Comparison of ENCODE assay signal across 38 cellular contexts in the genomic region with DNA sequence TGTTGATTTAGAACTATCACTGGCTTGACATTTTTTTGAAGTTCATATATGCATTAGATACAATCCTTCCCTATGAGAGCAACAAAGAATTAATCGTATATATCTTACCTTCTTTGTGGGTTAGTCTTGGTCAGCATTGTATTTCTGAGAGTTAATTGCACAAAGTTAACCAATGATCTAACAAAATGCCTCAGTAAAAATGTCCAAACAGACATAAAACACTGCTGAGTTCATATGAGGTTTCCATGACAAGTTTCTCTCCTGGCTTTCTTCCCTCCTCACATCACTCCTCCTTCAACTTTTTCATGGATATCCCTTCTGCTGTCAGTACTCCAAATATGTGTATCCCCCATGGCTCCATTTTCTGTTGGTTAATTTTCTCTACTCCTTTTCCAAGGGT. TPM values are rescaled to one million over a fixed set of nuclear protein-coding genes. Genes with fewer than 3 reads are reported as not detected.
"Had no signal": no experiment of that assay in that cellular context is flagged by ENCODE, and none has a peak within 500 bp of the region (broad histone marks: within the 10 kb centered on the region; RNA-seq: fewer than 3 reads in every experiment).

No MANE protein-coding gene starts in this region.

- H3K27ac Mint-ChIP-seq: activated B cell treated with CpG ODN at 0.5 μM for 24 hours; activated CD4-positive, alpha-beta memory T cell treated with anti-CD3 and anti-CD28 coated beads for 36 hours; activated CD4-positive, alpha-beta T cell treated with anti-CD3 and anti-CD28 coated beads, Interleukin-2, amount 10 ng/mL, durations not matched to agents 24 days and 14 days; activated CD8-positive, alpha-beta T cell treated with anti-CD3 and anti-CD28 coated beads for 36 hours; activated naive CD4-positive, alpha-beta T cell treated with anti-CD3 and anti-CD28 coated beads for 36 hours; activated naive CD4-positive, alpha-beta T cell treated with anti-CD3 and anti-CD28 coated beads, Interleukin-2, amount 50 U/mL, for 72 hours; activated naive CD8-positive, alpha-beta T cell treated with anti-CD3 and anti-CD28 coated beads, Interleukin-2, amount 10 ng/mL, durations not matched to agents 7 days and 5 days; activated naive CD8-positive, alpha-beta T cell treated with anti-CD3 and anti-CD28 coated beads, Interleukin-2, amount 50 U/mL, for 24 hours; activated T-cell treated with anti-CD3 and anti-CD28 coated beads, Interleukin-2, amount 50 U/mL, for 72 hours; activated T-helper 1 cell treated with anti-CD3 and anti-CD28 coated beads, Interleukin-12 subunit alpha, Interleukin-12 subunit beta, Interleukin-2, Interleukin-4 antibody, amounts not matched to agents 30 ng/mL and 10 ng/mL and 1 ng/mL, durations not matched to agents 14 hours and 24 hours and 36 hours; activated T-helper 17 cell treated with anti-CD3 and anti-CD28 coated beads, Interleukin-2, amount 50 U/mL, for 72 hours; T-helper 1 cell treated with Interleukin-12 subunit alpha and Interleukin-12 subunit beta and Interleukin-4 antibody, amounts not matched to agents 30 μg/mL and 1 μg/mL, for 36 hours; T-helper 2 cell treated with Interferon-gamma antibody and Interleukin-4, amounts not matched to agents 5 μg/mL and 100 μg/mL, for 36 hours had no signal

- ATAC-seq: activated CD8-positive, alpha-beta T cell treated with anti-CD3 and anti-CD28 coated beads for 36 hours; activated naive CD4-positive, alpha-beta T cell treated with anti-CD3 and anti-CD28 coated beads, Interleukin-2, amount 50 U/mL, for 72 hours; activated naive CD8-positive, alpha-beta T cell treated with anti-CD3 and anti-CD28 coated beads, Interleukin-2, amount 50 U/mL, for 24 hours; activated T-cell treated with anti-CD3 and anti-CD28 coated beads, Interleukin-2, amount 50 U/mL, for 4 hours; activated T-cell treated with anti-CD3 and anti-CD28 coated beads, Interleukin-2, amount 50 U/mL, for 72 hours; activated T-helper 17 cell treated with anti-CD3 and anti-CD28 coated beads, Interleukin-2, amount 50 U/mL, for 72 hours; body of pancreas had no signal

- H3K4me1 Mint-ChIP-seq: activated B cell treated with CpG ODN at 0.5 μM for 24 hours had no signal

- H3K27ac ChIP-seq: body of pancreas, brain microvascular endothelial cell, breast epithelium, VCaP had no signal

- H3K9me3 ChIP-seq: body of pancreas, breast epithelium had no signal

- H3K27me3 ChIP-seq: body of pancreas, brain microvascular endothelial cell, breast epithelium had no signal

- H3K4me1 ChIP-seq: body of pancreas, breast epithelium had no signal

- H3K36me3 ChIP-seq: brain microvascular endothelial cell, breast epithelium had no signal

- H3K4me3 ChIP-seq: body of pancreas, breast epithelium had no signal

- DNase-seq: activated B cell treated with CpG ODN at 0.5 μM for 24 hours; activated CD4-positive, alpha-beta memory T cell treated with anti-CD3 and anti-CD28 coated beads for 36 hours; activated CD4-positive, alpha-beta T cell treated with anti-CD3 and anti-CD28 coated beads for 4 hours; activated CD4-positive, alpha-beta T cell treated with anti-CD3 and anti-CD28 coated beads, Interleukin-2, amount 10 ng/mL, durations not matched to agents 24 days and 14 days; activated CD4-positive, alpha-beta T cell treated with anti-CD3 and anti-CD28 coated beads, Interleukin-2, amount 50 U/mL, for 1 hour; activated CD4-positive, alpha-beta T cell treated with anti-CD3 and anti-CD28 coated beads, Interleukin-2, amount 50 U/mL, for 4 hours; activated CD4-positive, CD25-positive, alpha-beta regulatory T cell treated with anti-CD3 and anti-CD28 coated beads, Interleukin-2, amount 50 U/mL, for 72 hours; activated CD8-positive, alpha-beta memory T cell treated with anti-CD3 and anti-CD28 coated beads, Interleukin-2, amount 50 U/mL, for 4 hours; activated CD8-positive, alpha-beta T cell treated with anti-CD3 and anti-CD28 coated beads for 36 hours; activated effector memory CD4-positive, alpha-beta T cell treated with anti-CD3 and anti-CD28 coated beads, Interleukin-2, amount 50 U/mL, for 16 hours; activated gamma-delta T cell treated with Interleukin-2 at 50 U/mL for 16 hours; activated naive CD4-positive, alpha-beta T cell; activated naive CD4-positive, alpha-beta T cell treated with anti-CD3 and anti-CD28 coated beads for 36 hours; activated naive CD4-positive, alpha-beta T cell treated with anti-CD3 and anti-CD28 coated beads, Interleukin-2, amount 50 U/mL, for 16 hours; activated naive CD8-positive, alpha-beta T cell treated with anti-CD3 and anti-CD28 coated beads, Interleukin-2, amount 10 ng/mL, durations not matched to agents 7 days and 5 days; activated naive CD8-positive, alpha-beta T cell treated with anti-CD3 and anti-CD28 coated beads, Interleukin-2, amount 50 U/mL, for 24 hours; activated T-cell treated with anti-CD3 and anti-CD28 coated beads for 4 hours; activated T-cell treated with anti-CD3 and anti-CD28 coated beads, Interleukin-2, amount 50 U/mL, for 1 hour; activated T-cell treated with anti-CD3 and anti-CD28 coated beads, Interleukin-2, amount 50 U/mL, for 4 hours; activated T-cell treated with anti-CD3 and anti-CD28 coated beads, Interleukin-2, amount 50 U/mL, for 72 hours; amniotic stem cell; aorta; body of pancreas; brain microvascular endothelial cell; central memory CD4-positive, alpha-beta T cell; T-helper 1 cell; T-helper 2 cell; T-helper 9 cell had no signal

- H3K36me3 Mint-ChIP-seq: activated CD4-positive, alpha-beta memory T cell treated with anti-CD3 and anti-CD28 coated beads for 36 hours; activated naive CD4-positive, alpha-beta T cell treated with anti-CD3 and anti-CD28 coated beads, Interleukin-2, amount 50 U/mL, for 72 hours; activated naive CD8-positive, alpha-beta T cell treated with anti-CD3 and anti-CD28 coated beads, Interleukin-2, amount 10 ng/mL, durations not matched to agents 7 days and 5 days had no signal

- H3K9me3 Mint-ChIP-seq: activated B cell treated with CpG ODN at 0.5 μM for 24 hours; activated CD4-positive, alpha-beta memory T cell treated with anti-CD3 and anti-CD28 coated beads for 36 hours; activated CD4-positive, alpha-beta T cell treated with anti-CD3 and anti-CD28 coated beads, Interleukin-2, amount 10 ng/mL, durations not matched to agents 24 days and 14 days; activated CD8-positive, alpha-beta T cell treated with anti-CD3 and anti-CD28 coated beads for 36 hours; activated naive CD4-positive, alpha-beta T cell treated with anti-CD3 and anti-CD28 coated beads for 36 hours; activated naive CD4-positive, alpha-beta T cell treated with anti-CD3 and anti-CD28 coated beads, Interleukin-2, amount 50 U/mL, for 72 hours; activated naive CD8-positive, alpha-beta T cell treated with anti-CD3 and anti-CD28 coated beads, Interleukin-2, amount 10 ng/mL, durations not matched to agents 7 days and 5 days; activated naive CD8-positive, alpha-beta T cell treated with anti-CD3 and anti-CD28 coated beads, Interleukin-2, amount 50 U/mL, for 24 hours; activated T-cell treated with anti-CD3 and anti-CD28 coated beads, Interleukin-2, amount 50 U/mL, for 4 hours; activated T-cell treated with anti-CD3 and anti-CD28 coated beads, Interleukin-2, amount 50 U/mL, for 72 hours; activated T-helper 1 cell treated with anti-CD3 and anti-CD28 coated beads, Interleukin-12 subunit alpha, Interleukin-12 subunit beta, Interleukin-2, Interleukin-4 antibody, amounts not matched to agents 30 ng/mL and 10 ng/mL and 1 ng/mL, durations not matched to agents 14 hours and 24 hours and 36 hours; activated T-helper 17 cell treated with anti-CD3 and anti-CD28 coated beads, Interleukin-2, amount 50 U/mL, for 72 hours; T-helper 1 cell treated with Interleukin-12 subunit alpha and Interleukin-12 subunit beta and Interleukin-4 antibody, amounts not matched to agents 30 μg/mL and 1 μg/mL, for 36 hours; T-helper 2 cell treated with Interferon-gamma antibody and Interleukin-4, amounts not matched to agents 5 μg/mL and 100 μg/mL, for 36 hours had no signal

- H3K4me3 Mint-ChIP-seq: activated B cell treated with CpG ODN at 0.5 μM for 24 hours; activated CD4-positive, alpha-beta memory T cell treated with anti-CD3 and anti-CD28 coated beads for 36 hours; activated CD4-positive, alpha-beta T cell treated with anti-CD3 and anti-CD28 coated beads, Interleukin-2, amount 10 ng/mL, durations not matched to agents 24 days and 14 days; activated CD8-positive, alpha-beta T cell treated with anti-CD3 and anti-CD28 coated beads for 36 hours; activated naive CD4-positive, alpha-beta T cell treated with anti-CD3 and anti-CD28 coated beads for 36 hours; activated naive CD8-positive, alpha-beta T cell treated with anti-CD3 and anti-CD28 coated beads, Interleukin-2, amount 10 ng/mL, durations not matched to agents 7 days and 5 days; activated naive CD8-positive, alpha-beta T cell treated with anti-CD3 and anti-CD28 coated beads, Interleukin-2, amount 50 U/mL, for 24 hours; activated T-cell treated with anti-CD3 and anti-CD28 coated beads, Interleukin-2, amount 50 U/mL, for 4 hours; activated T-cell treated with anti-CD3 and anti-CD28 coated beads, Interleukin-2, amount 50 U/mL, for 72 hours; activated T-helper 1 cell treated with anti-CD3 and anti-CD28 coated beads, Interleukin-12 subunit alpha, Interleukin-12 subunit beta, Interleukin-2, Interleukin-4 antibody, amounts not matched to agents 30 ng/mL and 10 ng/mL and 1 ng/mL, durations not matched to agents 14 hours and 24 hours and 36 hours; activated T-helper 17 cell treated with anti-CD3 and anti-CD28 coated beads, Interleukin-2, amount 50 U/mL, for 72 hours; T-helper 1 cell treated with Interleukin-12 subunit alpha and Interleukin-12 subunit beta and Interleukin-4 antibody, amounts not matched to agents 30 μg/mL and 1 μg/mL, for 36 hours; T-helper 2 cell treated with Interferon-gamma antibody and Interleukin-4, amounts not matched to agents 5 μg/mL and 100 μg/mL, for 36 hours had no signal

RNA-seq across cellular contexts. Expression of gene MAP6, which starts 9.0 kb away (rescaled TPM):
- total RNA-seq: activated CD8-positive, alpha-beta T cell treated with anti-CD3 and anti-CD28 coated beads for 36 hours; activated naive CD4-positive, alpha-beta T cell treated with anti-CD3 and anti-CD28 coated beads for 36 hours; activated naive CD8-positive, alpha-beta T cell treated with anti-CD3 and anti-CD28 coated beads, Interleukin-2, amount 10 ng/mL, durations not matched to agents 7 days and 5 days; activated T-cell treated with anti-CD3 and anti-CD28 coated beads, Interleukin-2, amount 50 U/mL, for 4 hours had no signal

RNA-seq across cellular contexts. Expression of gene MOGAT2, which starts 57.8 kb away (rescaled TPM):
- total RNA-seq: activated CD4-positive, alpha-beta memory T cell treated with anti-CD3 and anti-CD28 coated beads for 36 hours; activated CD4-positive, alpha-beta T cell treated with anti-CD3 and anti-CD28 coated beads, Interleukin-2, amount 10 ng/mL, durations not matched to agents 24 days and 14 days; activated CD8-positive, alpha-beta memory T cell treated with anti-CD3 and anti-CD28 coated beads for 36 hours; activated CD8-positive, alpha-beta T cell treated with anti-CD3 and anti-CD28 coated beads for 36 hours; activated naive CD4-positive, alpha-beta T cell treated with anti-CD3 and anti-CD28 coated beads for 36 hours; activated naive CD4-positive, alpha-beta T cell treated with anti-CD3 and anti-CD28 coated beads, Interleukin-2, amount 50 U/mL, for 72 hours; activated naive CD8-positive, alpha-beta T cell treated with anti-CD3 and anti-CD28 coated beads, Interleukin-2, amount 10 ng/mL, durations not matched to agents 7 days and 5 days; activated T-cell treated with anti-CD3 and anti-CD28 coated beads, Interleukin-2, amount 50 U/mL, for 72 hours; activated T-helper 1 cell treated with anti-CD3 and anti-CD28 coated beads, Interleukin-12 subunit alpha, Interleukin-12 subunit beta, Interleukin-2, Interleukin-4 antibody, amounts not matched to agents 30 ng/mL and 10 ng/mL and 1 ng/mL, durations not matched to agents 14 hours and 24 hours and 36 hours; activated T-helper 17 cell treated with anti-CD3 and anti-CD28 coated beads, Interleukin-2, amount 50 U/mL, for 72 hours; aorta; astrocyte; body of pancreas; cardiac septum had no signal
